In the genomic region with DNA sequence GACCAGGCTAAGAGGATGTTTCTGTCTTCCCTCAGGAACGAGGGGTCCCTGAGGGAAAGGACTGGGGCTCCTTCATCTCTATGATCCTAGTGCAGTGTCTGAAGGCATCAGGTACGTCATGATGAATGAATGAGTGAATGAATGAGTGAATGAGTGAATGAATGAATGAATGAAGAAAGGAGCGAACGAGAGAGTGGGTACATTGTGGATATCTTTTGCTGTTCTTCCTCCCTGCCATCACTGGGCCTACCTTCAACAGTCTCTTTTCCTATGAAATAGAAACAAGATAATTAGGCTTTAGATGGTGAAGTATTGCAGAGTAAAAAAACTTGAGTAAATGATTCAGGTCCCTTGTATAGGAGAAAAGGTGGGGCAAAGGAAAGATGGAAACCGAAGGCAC, we compare ENCODE assay signal across 27 cellular contexts.
"Had no signal": no experiment of that assay in that cellular context is flagged by ENCODE, and none has a peak within 500 bp of the region (broad histone marks: within the 10 kb centered on the region; RNA-seq: fewer than 3 reads in every experiment).

No MANE protein-coding gene starts in this region.

- H3K27ac ChIP-seq: colonic mucosa, coronary artery, dorsolateral prefrontal cortex, epithelial cell of prostate, esophagus muscularis mucosa, foreskin keratinocyte, gastrocnemius medialis, gastroesophageal sphincter, heart left ventricle, heart right ventricle, hepatocyte had no signal

- H3K4me2 ChIP-seq: hepatocyte had no signal

- DNase-seq: colonic mucosa; cortex of kidney; dermis blood vessel endothelial cell; dorsolateral prefrontal cortex; effector CD4-positive, alpha-beta T cell; effector CD8-positive, alpha-beta T cell; effector memory CD4-positive, alpha-beta T cell; effector memory CD8-positive, alpha-beta T cell; erythroblast; foreskin fibroblast; foreskin keratinocyte; foreskin melanocyte; gastrocnemius medialis; glutamatergic neuron; head of caudate nucleus; heart left ventricle; heart right ventricle had no signal

- H3K36me3 ChIP-seq: colonic mucosa, esophagus muscularis mucosa, gastrocnemius medialis, gastroesophageal sphincter, heart left ventricle, heart right ventricle had no signal

- H2AFZ ChIP-seq: hepatocyte had no signal

- FAIRE-seq: colon, endometrium, endothelial cell of umbilical vein, frontal cortex had no signal

- H3K4me1 ChIP-seq: colonic mucosa, esophagus muscularis mucosa, foreskin keratinocyte, gastrocnemius medialis, gastroesophageal sphincter, heart left ventricle, heart right ventricle had no signal

- H3K4me3 ChIP-seq: colonic mucosa, coronary artery, dorsolateral prefrontal cortex, esophagus muscularis mucosa, gastrocnemius medialis, gastroesophageal sphincter, heart left ventricle, heart right ventricle, hepatocyte had no signal

- H3K27me3 ChIP-seq: colonic mucosa, dorsolateral prefrontal cortex, foreskin keratinocyte, hepatocyte had no signal

- H3K9me3 ChIP-seq: colonic mucosa, gastrocnemius medialis had no signal

- H3K79me2 ChIP-seq: hepatocyte had no signal

- ATAC-seq: effector memory CD8-positive, alpha-beta T cell; esophagus mucosa; foreskin keratinocyte; gastrocnemius medialis; gastroesophageal sphincter; heart left ventricle; heart right ventricle had no signal
